In genomic region chr11:34897171-34897870, GRCh38 we compare ENCODE assay signal across 6 cellular contexts.
"Had no signal": no experiment of that assay in that cellular context is flagged by ENCODE, and none has a peak within 500 bp of the region (broad histone marks: within the 10 kb centered on the region; RNA-seq: fewer than 3 reads in every experiment).

No MANE protein-coding gene starts in this region.

- H3K27ac ChIP-seq: GM23248 had no signal

- H3K4me3 ChIP-seq: GM23248, K562 had no signal

- ATAC-seq: K562 had no signal

- H2AFZ ChIP-seq: GM23248 had no signal

- DNase-seq: GM23248, GOT3, H7, HCEC 1CT, IMR-90 had no signal
